12 cellular contexts compared by ENCODE assay signal in the genomic region with DNA sequence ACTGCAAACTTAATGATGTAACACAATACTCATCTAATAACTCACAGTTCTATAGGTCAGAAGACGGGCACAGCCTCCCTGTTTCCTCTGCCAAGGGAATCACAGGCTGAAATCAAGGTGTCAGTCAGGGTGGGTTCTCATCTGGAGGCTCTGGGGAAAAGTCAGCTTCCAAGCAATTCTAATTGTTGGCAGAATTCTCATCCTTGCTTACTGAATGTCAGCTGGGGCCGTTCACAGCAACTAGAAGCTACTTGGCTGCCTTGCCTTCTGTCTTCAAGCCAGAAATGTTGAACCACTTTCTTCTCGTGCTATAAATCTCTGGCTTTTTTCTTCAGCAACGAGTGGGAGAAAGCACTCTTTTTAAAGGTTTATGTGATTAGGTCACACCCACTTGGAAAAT.
"Had no signal": no experiment of that assay in that cellular context is flagged by ENCODE, and none has a peak within 500 bp of the region (broad histone marks: within the 10 kb centered on the region; RNA-seq: fewer than 3 reads in every experiment).

No MANE protein-coding gene starts in this region.

- ATAC-seq: pancreas had no signal

- DNase-seq: activated B cell treated with CpG ODN at 0.5 μM for 24 hours; activated naive CD4-positive, alpha-beta T cell treated with anti-CD3 and anti-CD28 coated beads, Interleukin-2, amount 50 U/mL, for 16 hours; amniotic stem cell; endodermal cell; erythroblast; foreskin fibroblast; islet precursor cell; left ventricle myocardium inferior; mesendoderm; pancreas; T-helper 2 cell; upper lobe of left lung had no signal
